In genomic region chr7:155598810-155599210, GRCh38 we compare ENCODE assay signal across 8 cellular contexts. TPM values are rescaled to one million over a fixed set of nuclear protein-coding genes. Genes with fewer than 3 reads are reported as not detected.
DNase-seq lines count a peak whose midpoint lies in the region; ATAC-seq and TF ChIP-seq lines count a peak whose summit lies in the region.

No MANE protein-coding gene starts in this region.

- TF ChIP-seq CTCF in BJ (IDR thresholded peaks at IDR 0.05; ENCODE audit: insufficient read depth, low read depth, low read length): peak; percentile 98
- TF ChIP-seq CTCF in RWPE2 (IDR thresholded peaks at IDR 0.05; ENCODE audit: poor library complexity, severe bottlenecking): peak; percentile 96
- peak; percentile 90 for TF ChIP-seq CTCF in foreskin keratinocyte (conservative IDR thresholded peaks at IDR 0.05)
- peak in 2 of 3 donors; percentile 63 to 88 for TF ChIP-seq CTCF in omental fat pad (IDR thresholded peaks at IDR 0.05)
- TF ChIP-seq CTCF in testis (IDR thresholded peaks at IDR 0.05): peak; percentile 86 to 97 (median 89)

- no peak for DNase-seq in BJ (ENCODE audit: low read depth)
- DNase-seq in Kasumi-1 (lab: John Stamatoyannopoulos, UW): peak; percentile 75 to 85
- no peak for DNase-seq in RWPE2 (ENCODE audit: low spot score)
- peak; percentile 94 for DNase-seq in activated effector memory CD4-positive, alpha-beta T cell treated with anti-CD3 and anti-CD28 coated beads, Interleukin-2, amount 50 U/mL, for 16 hours
- peak in 1 of 2 donors; percentile 35 for DNase-seq in foreskin keratinocyte
- peak; percentile 97 for DNase-seq in omental fat pad (ENCODE audit: low spot score)
- DNase-seq in testis: peak; percentile 95

- no peak overlapping the region for H3K4me3 ChIP-seq in BJ (ENCODE audit: low read depth, low read length)
- H3K4me3 ChIP-seq in RWPE2 (ENCODE audit: severe bottlenecking): no peak overlapping the region
- no peak overlapping the region for H3K4me3 ChIP-seq in testis

- no peak overlapping the region for H3K27ac ChIP-seq in RWPE2 (ENCODE audit: poor library complexity, severe bottlenecking)
- H3K27ac ChIP-seq in foreskin keratinocyte: no peak overlapping the region
- H3K27ac ChIP-seq in testis: no peak overlapping the region

- 7 to 8% methylated on average over 12 of the region's 12 CpGs for WGBS in testis, 2 donors

- peaks cover 2% of the 10 kb centered on the region for H3K9me3 ChIP-seq in RWPE2 (ENCODE audit: severe bottlenecking)
- H3K9me3 ChIP-seq in testis: no peaks in the 10 kb centered on the region

- H3K36me3 ChIP-seq in BJ (ENCODE audit: control insufficient read depth, insufficient read depth, low read length) (no peaks in the 10 kb centered on the region), RWPE2 (ENCODE audit: low read depth) (no peaks in the 10 kb centered on the region), testis (ENCODE audit: low read depth, missing control alignments) (no peaks in the 10 kb centered on the region)

- ATAC-seq in GM19395 (IDR thresholded peaks at IDR 0.05; ENCODE audit: unreplicated experiment) (peak; percentile 88), RWPE2 (ENCODE audit: low read depth) (peak; percentile 45; the same call in 1 of the 3 replicates), foreskin keratinocyte (peak; percentile 77), omental fat pad (ENCODE audit: low FRiP score) (peak; percentile 74)

- POLR2A ChIA-PET in BJ (lab: Charles Lee): no interaction called here

- peaks cover 25% of the 10 kb centered on the region for H3K4me1 ChIP-seq in RWPE2 (ENCODE audit: insufficient read depth, poor library complexity, severe bottlenecking)
- no peaks in the 10 kb centered on the region for H3K4me1 ChIP-seq in foreskin keratinocyte
- H3K4me1 ChIP-seq in testis: no peaks in the 10 kb centered on the region

- intact Hi-C loops in testis (cut with DNase I; ENCODE audit: low total_unique reads): loop anchor here (10.0 kb wide), 1 partner anchor 176 kb away; no protein-coding TSS in a partner anchor

- CTCF ChIA-PET in BJ (lab: Yijun Ruan, JAX): interaction anchor here (0.6 to 5.6 kb wide), 45 partner anchors 9 to 856 kb away, joined by 3 to 104 read pairs (median 4); partner anchors contain the start of gene RBM33

- no peak for TF ChIP-seq POLR2A in testis (IDR thresholded peaks at IDR 0.05)

- H3K27me3 ChIP-seq in BJ (ENCODE audit: control insufficient read depth, insufficient read depth, low read length): peaks cover 4% of the 10 kb centered on the region
- H3K27me3 ChIP-seq in RWPE2 (ENCODE audit: insufficient read depth, poor library complexity, severe bottlenecking): no peaks in the 10 kb centered on the region
- H3K27me3 ChIP-seq in foreskin keratinocyte: peaks cover 22% of the 10 kb centered on the region
- H3K27me3 ChIP-seq in testis: no peaks in the 10 kb centered on the region

RNA-seq across cellular contexts. Expression of gene RBM33, which starts 45.7 kb away (rescaled TPM):
- 5.0 and 5.2 TPM in 2 replicates for polyA plus RNA-seq in BJ (2011; rRNA removed)
- 12.7 and 14.7 TPM in 2 replicates for polyA minus RNA-seq in BJ (2011; rRNA and poly(A)+ RNA removed)
- total RNA-seq in foreskin keratinocyte: 21.0 and 23.0 TPM in 2 replicates
- 6.1 and 6.5 TPM in 2 replicates for polyA plus RNA-seq in foreskin keratinocyte
- 10 to 100 TPM; 19.5 to 53.4 (median 32.0) TPM for total RNA-seq in omental fat pad
- 100 to 1,000 TPM in 1 of 2 donors, 10 to 100 TPM in 1; 93.4 to 104 TPM for total RNA-seq in testis
- polyA plus RNA-seq in testis (ENCODE audit: insufficient read depth, low read depth, low replicate concordance): 27.3 TPM

RNA-seq across cellular contexts. Expression of gene CNPY1, which starts 52.5 kb away (rescaled TPM):
- polyA plus RNA-seq in BJ (2011; rRNA removed): not detected in 2 replicates
- not detected in 2 replicates for polyA minus RNA-seq in BJ (2011; rRNA and poly(A)+ RNA removed)
- not detected in 2 replicates for total RNA-seq in foreskin keratinocyte
- polyA plus RNA-seq in foreskin keratinocyte: not detected in 2 replicates
- not detected for total RNA-seq in omental fat pad
- under 1 TPM; 0.31 to 0.47 TPM for total RNA-seq in testis
- 0.25 TPM for polyA plus RNA-seq in testis (ENCODE audit: insufficient read depth, low read depth, low replicate concordance)

Comparison
In these comparisons a context has a peak if more than half of its experiments do, and no peak if none do; other contexts are left out.
1. DNase-seq: peak in Kasumi-1 (2 of 2), activated effector memory CD4-positive, alpha-beta T cell treated with anti-CD3 and anti-CD28 coated beads, Interleukin-2, amount 50 U/mL, for 16 hours (single experiment), omental fat pad (single experiment) and testis (single experiment); none in BJ (single experiment) and RWPE2 (single experiment).
2. Peak in every context shown above with its lines, with median percentiles within 50 percentile points of each other: CTCF ChIP-seq and ATAC-seq.